ENCODE assay signal across 26 cellular contexts in genomic region chr1:231731262-231731661, GRCh38.
"Had no signal": no experiment of that assay in that cellular context is flagged by ENCODE, and none has a peak within 500 bp of the region (broad histone marks: within the 10 kb centered on the region; RNA-seq: fewer than 3 reads in every experiment).

No MANE protein-coding gene starts in this region.

- H3K4me1 ChIP-seq: colonic mucosa, gastrocnemius medialis, right atrium auricular region, suprapubic skin, tibial artery had no signal

- H3K9me3 ChIP-seq: ascending aorta, colonic mucosa, gastrocnemius medialis, mucosa of descending colon, suprapubic skin, tibial artery had no signal

- H3K79me2 ChIP-seq: hepatocyte had no signal

- ATAC-seq: effector memory CD8-positive, alpha-beta T cell; gastrocnemius medialis; mucosa of descending colon; natural killer cell treated with Interleukin-12 subunit alpha and Interleukin-12 subunit beta and Interleukin-15 and Interleukin-18, amount 100 ng/mL, for 72 hours; WTC11 had no signal

- H3K36me3 ChIP-seq: ascending aorta, cardiac muscle cell, colonic mucosa, gastrocnemius medialis, left ventricle myocardium inferior, right atrium auricular region, suprapubic skin, tibial artery had no signal

- DNase-seq: activated CD4-positive, alpha-beta memory T cell treated with anti-CD3 and anti-CD28 coated beads, Interleukin-2, amount 10 ng/mL, durations not matched to agents 7 days and 5 days; activated CD4-positive, alpha-beta T cell treated with anti-CD3 and anti-CD28 coated beads for 1 hour; activated CD4-positive, alpha-beta T cell treated with anti-CD3 and anti-CD28 coated beads, Interleukin-2, amount 10 ng/mL, durations not matched to agents 7 days and 5 days; activated CD8-positive, alpha-beta memory T cell treated with anti-CD3 and anti-CD28 coated beads, Interleukin-2, amount 50 U/mL, for 48 hours; activated gamma-delta T cell; activated naive CD4-positive, alpha-beta T cell treated with anti-CD3 and anti-CD28 coated beads, Interleukin-2, amount 10 ng/mL, durations not matched to agents 7 days and 5 days; activated naive CD8-positive, alpha-beta T cell treated with anti-CD3 and anti-CD28 coated beads, Interleukin-2, amount 10 ng/mL, durations not matched to agents 7 days and 5 days; activated T-cell treated with anti-CD3 and anti-CD28 coated beads, Interleukin-2, amount 50 U/mL, for 24 hours; cerebellar nuclear complex; colonic mucosa; effector memory CD8-positive, alpha-beta T cell; erythroblast; gastrocnemius medialis; islet precursor cell; left ventricle myocardium inferior; mucosa of descending colon; stimulated activated naive CD4-positive, alpha-beta T cell; tibial artery had no signal

- H2AFZ ChIP-seq: hepatocyte had no signal

- H3K4me3 ChIP-seq: ascending aorta, cardiac muscle cell, colonic mucosa, gastrocnemius medialis, hepatocyte, left ventricle myocardium inferior, lung, mucosa of descending colon, right atrium auricular region, suprapubic skin, tibial artery had no signal

- H3K4me2 ChIP-seq: hepatocyte had no signal

- H3K27me3 ChIP-seq: ascending aorta, cardiac muscle cell, colonic mucosa, gastrocnemius medialis, hepatocyte, right atrium auricular region, suprapubic skin, tibial artery had no signal

- H3K27ac ChIP-seq: ascending aorta, cardiac muscle cell, colonic mucosa, gastrocnemius medialis, hepatocyte, left ventricle myocardium inferior, right atrium auricular region, suprapubic skin, tibial artery had no signal
